In genomic region chr1:200740291-200741212, GRCh38 we compare ENCODE assay signal across 8 cellular contexts. TPM values are rescaled to one million over a fixed set of nuclear protein-coding genes. Genes with fewer than 3 reads are reported as not detected.
A peak's percentile ranks its signal among the peaks of the same experiment; 100 is the strongest.
DNase-seq lines count a peak whose midpoint lies in the region; ATAC-seq and TF ChIP-seq lines count a peak whose summit lies in the region.

No MANE protein-coding gene starts in this region.

- H3K9me3 ChIP-seq in subcutaneous abdominal adipose tissue (ENCODE audit: control insufficient read depth in 5 of 5, low read length in 5 of 5) = no peaks in the 10 kb centered on the region

- TF ChIP-seq CTCF in activated B cell treated with CpG ODN at 0.5 μM for 24 hours (IDR thresholded peaks at IDR 0.05) = no peak

- DNase-seq in NCI-H2107 treated with DMSO at 0.1 percent for 48 hours (lab: John Stamatoyannopoulos, UW; ENCODE audit: unreplicated experiment) (peak; percentile 69), NCI-H2107 (lab: John Stamatoyannopoulos, UW) (no peak), activated B cell treated with CpG ODN at 0.5 μM for 24 hours (no peak), KBM-7 (no peak)

- in situ Hi-C loops in KBM-7 (cut with MboI; ENCODE audit: low pct_unique_long_range_greater_than_20kb, low sequenced_read_pairs) = no loop called here

- ATAC-seq in activated B cell treated with CpG ODN at 0.5 μM for 24 hours (ENCODE audit: low read depth) (no peak), GM18861 (IDR thresholded peaks at IDR 0.05; ENCODE audit: unreplicated experiment) (no peak), GM21528 (IDR thresholded peaks at IDR 0.05; ENCODE audit: low FRiP score, unreplicated experiment) (no peak)

- peak overlapping the region; percentile 49 to 97 (median 87) for H3K9ac ChIP-seq in subcutaneous abdominal adipose tissue (ENCODE audit: low read length in 5 of 5)

- H3K4me1 ChIP-seq in subcutaneous abdominal adipose tissue (ENCODE audit: control insufficient read depth in 5 of 5, insufficient read depth in 5 of 5, low read length in 5 of 5) = peaks cover 0 to 45% (median 39%) of the 10 kb centered on the region in 5 donors

- H3K27me3 ChIP-seq in subcutaneous abdominal adipose tissue (ENCODE audit: control insufficient read depth in 5 of 5, insufficient read depth in 4 of 5, low read length in 5 of 5) = no peaks in the 10 kb centered on the region

- H3K36me3 Mint-ChIP-seq in activated B cell treated with CpG ODN at 0.5 μM for 24 hours (ENCODE audit: low read depth) = peaks cover 2% of the 10 kb centered on the region

- POLR2A ChIA-PET in activated B cell treated with CpG ODN at 0.5 μM for 24 hours (lab: Charles Lee) = interaction anchor here (1.5 kb wide), 1 partner anchor 71 kb away, joined by 4 read pairs; the partner anchor contains the start of gene DDX59

- peak overlapping the region; percentile 75 for H3K4me3 Mint-ChIP-seq in activated B cell treated with CpG ODN at 0.5 μM for 24 hours

- intact Hi-C loops in activated B cell treated with CpG ODN at 0.5 μM for 24 hours (cut with micrococcal nuclease) = no loop called here

- H3K4me3 ChIP-seq in iPS-11a (ENCODE audit: low read depth, low read length) (peak overlapping the region; percentile 95), subcutaneous abdominal adipose tissue (ENCODE audit: low read depth in 1 of 5, low read length in 5 of 5) (peak overlapping the region; percentile 72 to 97 (median 94))

- H3K9me3 Mint-ChIP-seq in activated B cell treated with CpG ODN at 0.5 μM for 24 hours = no peaks in the 10 kb centered on the region

- peak overlapping the region; percentile 98 for H3K27ac ChIP-seq in subcutaneous abdominal adipose tissue (ENCODE audit: low read depth, low read length)

- no peaks in the 10 kb centered on the region for H3K36me3 ChIP-seq in subcutaneous abdominal adipose tissue (ENCODE audit: control insufficient read depth in 5 of 5, insufficient read depth in 5 of 5, low read length in 5 of 5)

- peaks cover 23% of the 10 kb centered on the region for H3K27me3 Mint-ChIP-seq in activated B cell treated with CpG ODN at 0.5 μM for 24 hours

- CTCF ChIA-PET in activated B cell treated with CpG ODN at 0.5 μM for 24 hours (lab: Charles Lee) = no interaction called here

- peaks cover 17% of the 10 kb centered on the region for H3K4me1 Mint-ChIP-seq in activated B cell treated with CpG ODN at 0.5 μM for 24 hours

- no peak overlapping the region for H3K27ac Mint-ChIP-seq in activated B cell treated with CpG ODN at 0.5 μM for 24 hours

RNA-seq across cellular contexts. Expression of gene CAMSAP2, which starts 1.9 kb away (rescaled TPM):
- total RNA-seq in activated B cell treated with CpG ODN at 0.5 μM for 24 hours = 0.71 and 0.86 TPM in 2 replicates
